23 cellular contexts compared by ENCODE assay signal in the genomic region with DNA sequence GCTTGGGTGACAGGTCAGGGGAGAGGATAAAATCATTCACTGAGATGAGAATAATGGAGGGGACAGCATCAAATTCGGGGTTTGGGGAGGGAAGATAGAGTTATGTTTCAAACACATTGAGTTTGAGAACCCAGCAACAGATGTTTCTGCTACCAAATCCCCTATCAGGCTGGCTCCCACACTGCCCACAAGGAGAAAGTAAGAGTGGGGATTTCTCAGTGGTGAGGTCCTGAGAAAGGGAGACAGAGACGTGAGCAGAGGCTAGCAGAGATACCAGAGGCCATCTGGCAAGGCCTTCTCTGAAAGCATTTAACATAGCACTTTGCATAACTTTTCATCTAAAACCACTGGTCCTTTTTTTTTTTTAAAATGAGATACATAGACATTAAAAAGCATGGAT. TPM values are rescaled to one million over a fixed set of nuclear protein-coding genes. Genes with fewer than 3 reads are reported as not detected.
A peak's percentile ranks its signal among the peaks of the same experiment; 100 is the strongest.
DNase-seq lines count a peak whose midpoint lies in the region; ATAC-seq, FAIRE-seq and TF ChIP-seq lines count a peak whose summit lies in the region.
"Had no signal": no experiment of that assay in that cellular context is flagged by ENCODE, and none has a peak within 500 bp of the region (broad histone marks: within the 10 kb centered on the region; RNA-seq: fewer than 3 reads in every experiment).

No MANE protein-coding gene starts in this region.

- no peak for FAIRE-seq in GM12878 (lab: Jason Lieb, UNC)
- FAIRE-seq: GM19239, HepG2 had no signal

- intact Hi-C loops in GM12878 (cut with micrococcal nuclease; ENCODE audit: unreplicated experiment), result no loop called here
- intact Hi-C loops in transverse colon (cut with DNase I; ENCODE audit: low total_unique reads), result no loop called here
- intact Hi-C loops in PC-3 (cut with micrococcal nuclease), result no loop called here

- H4K20me1 ChIP-seq in Loucy (ENCODE audit: insufficient read depth, low read length, poor library complexity, severe bottlenecking) (no peaks in the 10 kb centered on the region), GM12878 (ENCODE audit: control insufficient read depth, insufficient read depth) (no peaks in the 10 kb centered on the region), PC-3 (ENCODE audit: low read length) (no peaks in the 10 kb centered on the region)

- H2AFZ ChIP-seq in Loucy (ENCODE audit: low read length) (peak overlapping the region; percentile 74), GM12878 (ENCODE audit: control insufficient read depth, low read depth, low read length) (no peak overlapping the region), PC-3 (ENCODE audit: low read length) (no peak overlapping the region)
- H2AFZ ChIP-seq: PC-9 had no signal

- POLR2A ChIA-PET in GM12878 (lab: Charles Lee), result interaction anchor here (1.4 kb wide), 1 partner anchor 17 kb away, joined by 3 read pairs; no protein-coding TSS in a partner anchor
- POLR2A ChIA-PET in PC-3 (lab: Charles Lee; ENCODE audit: unreplicated experiment), result no interaction called here

- ATAC-seq in GM12878 (peak; percentile 43; the same call in 2 of the 3 replicates), PC-3 (no peak), HG02884 (IDR thresholded peaks at IDR 0.05; ENCODE audit: unreplicated experiment) (no peak)
- ATAC-seq: HepG2 had no signal

- H3K27me3 ChIP-seq in Loucy (ENCODE audit: insufficient read depth, low read length, poor library complexity, severe bottlenecking), result no peaks in the 10 kb centered on the region
- no peaks in the 10 kb centered on the region for H3K27me3 ChIP-seq in GM12878 (replicated peaks in 1 of 2; ENCODE audit: control insufficient read depth in 2 of 2, insufficient read depth in 2 of 2, low read length in 1 of 2)
- H3K27me3 ChIP-seq in transverse colon, result no peaks in the 10 kb centered on the region
- H3K27me3 ChIP-seq in PC-3 (ENCODE audit: low read length), result no peaks in the 10 kb centered on the region
- H3K27me3 ChIP-seq in effector memory CD4-positive, alpha-beta T cell (replicated peaks; ENCODE audit: control insufficient read depth, insufficient read depth, low read length, poor library complexity, severe bottlenecking), result no peaks in the 10 kb centered on the region
- H3K27me3 ChIP-seq: BE2C had no signal

- H3K4me2 ChIP-seq in Loucy (ENCODE audit: low read depth, low read length, poor library complexity, severe bottlenecking) (no peak overlapping the region), GM12878 (ENCODE audit: control insufficient read depth, insufficient read depth) (no peak overlapping the region), PC-3 (ENCODE audit: low read length) (no peak overlapping the region)
- H3K4me2 ChIP-seq: PC-9 had no signal

- TF ChIP-seq CTCF in Loucy (conservative IDR thresholded peaks at IDR 0.05; ENCODE audit: low read length), result no peak
- no peak for TF ChIP-seq CTCF in GM12878 (IDR thresholded peaks at IDR 0.05 in 2 of 3, conservative IDR thresholded peaks at IDR 0.05 in 1 of 3; ENCODE audit: control insufficient read depth in 2 of 3, extremely low read depth in 1 of 3, insufficient read depth in 1 of 3, low read depth in 3 of 3, low read length in 3 of 3)
- TF ChIP-seq CTCF in transverse colon (IDR thresholded peaks at IDR 0.05), result no peak
- no peak for TF ChIP-seq CTCF in PC-3 (conservative IDR thresholded peaks at IDR 0.05; ENCODE audit: low read depth, low read length)

- no peak overlapping the region for H3K27ac ChIP-seq in GM12878 (ENCODE audit: control insufficient read depth, insufficient read depth)
- H3K27ac ChIP-seq in transverse colon, result no peak overlapping the region
- H3K27ac ChIP-seq in PC-3 (ENCODE audit: low read length), result no peak overlapping the region
- no peak overlapping the region for H3K27ac ChIP-seq in effector memory CD4-positive, alpha-beta T cell (ENCODE audit: insufficient read depth, low read length, poor library complexity, severe bottlenecking)
- H3K27ac ChIP-seq: PC-9 had no signal

- H3K9ac ChIP-seq in Loucy (ENCODE audit: low read depth, low read length, poor library complexity, severe bottlenecking), result no peak overlapping the region
- no peak overlapping the region for H3K9ac ChIP-seq in GM12878 (ENCODE audit: control insufficient read depth, insufficient read depth, low read length)
- no peak overlapping the region for H3K9ac ChIP-seq in PC-3 (ENCODE audit: low read length)

- BruUV-seq in GM12878 (replicated peaks; lab: Mats Ljungman, UMichigan) (no TSS peak), PC-3 (replicated peaks; lab: Mats Ljungman, UMichigan) (no TSS peak)

- H3K79me2 ChIP-seq in Loucy (ENCODE audit: insufficient read depth, low read length) (no peaks in the 10 kb centered on the region), GM12878 (ENCODE audit: control insufficient read depth, insufficient read depth, low read length) (no peaks in the 10 kb centered on the region), PC-3 (ENCODE audit: low read length) (no peaks in the 10 kb centered on the region)

- H3F3A ChIP-seq in Loucy (ENCODE audit: low read depth), result 0 out of 2 replicates have a peak, but pooled peaks cover 2% of the 10 kb centered on the region
- H3F3A ChIP-seq in PC-3 (ENCODE audit: low read length, unreplicated experiment), result no peaks in the 10 kb centered on the region

- RAD21 ChIA-PET in GM12878 (lab: Charles Lee; ENCODE audit: unreplicated experiment), result no interaction called here

- H3K4me1 ChIP-seq in Loucy (ENCODE audit: insufficient read depth, low read length, poor library complexity, severe bottlenecking) (peaks cover 23% of the 10 kb centered on the region), GM12878 (ENCODE audit: control insufficient read depth, insufficient read depth, low read length) (0 out of 2 replicates have a peak, but pooled peaks cover 4% of the 10 kb centered on the region), transverse colon (no peaks in the 10 kb centered on the region), PC-3 (ENCODE audit: insufficient read depth, low read length) (no peaks in the 10 kb centered on the region)
- no peaks in the 10 kb centered on the region for H3K4me1 ChIP-seq in effector memory CD4-positive, alpha-beta T cell (ENCODE audit: control insufficient read depth, insufficient read depth, low read length, poor library complexity, severe bottlenecking)
- H3K4me1 ChIP-seq: HAP-1 had no signal

- H3K9me3 ChIP-seq in Loucy (ENCODE audit: insufficient read depth, low read depth, low read length) (no peaks in the 10 kb centered on the region), GM12878 (replicated peaks; ENCODE audit: control insufficient read depth, insufficient read depth, low read length) (no peaks in the 10 kb centered on the region), transverse colon (no peaks in the 10 kb centered on the region), PC-3 (ENCODE audit: low read length) (no peaks in the 10 kb centered on the region)
- H3K9me3 ChIP-seq in effector memory CD4-positive, alpha-beta T cell (ENCODE audit: control insufficient read depth, low read length), result no peaks in the 10 kb centered on the region
- H3K9me3 ChIP-seq: BE2C, HAP-1 had no signal

- H3K9me2 ChIP-seq in Loucy (replicated peaks; ENCODE audit: low read depth, low read length) (no peaks in the 10 kb centered on the region), PC-3 (replicated peaks; ENCODE audit: low read length) (no peaks in the 10 kb centered on the region)

- H3K4me3 ChIP-seq in Loucy (ENCODE audit: low read length, poor library complexity, severe bottlenecking) (no peak overlapping the region), GM12878 (no peak overlapping the region), transverse colon (no peak overlapping the region), PC-3 (ENCODE audit: low read length) (no peak overlapping the region)
- no peak overlapping the region for H3K4me3 ChIP-seq in effector memory CD4-positive, alpha-beta T cell (ENCODE audit: insufficient read depth, low read depth, low read length, poor library complexity, severe bottlenecking)
- H3K4me3 ChIP-seq: HAP-1, PC-9 had no signal

- CTCF ChIA-PET in GM12878 (lab: Yijun Ruan, JAX), result interaction anchor here (1.6 kb wide), 1 partner anchor 10 kb away, joined by 3 read pairs; no protein-coding TSS in a partner anchor
- CTCF ChIA-PET in PC-3 (lab: Charles Lee), result no interaction called here

- no peak for TF ChIP-seq POLR2A in GM12878 (IDR thresholded peaks at IDR 0.05; ENCODE audit: low read depth, low read length)
- TF ChIP-seq POLR2A in transverse colon (IDR thresholded peaks at IDR 0.05), result no peak

- 0% methylated on average over 2 of the region's 2 CpGs for WGBS in GM12878 (ENCODE audit: insufficient coverage, insufficient replicate concordance, low lambda C conversion rate, missing lambda C conversion rate)
- WGBS in transverse colon (ENCODE audit: low coverage in 1 of 2), 2 donors, result 58 to 75% methylated on average over 2 of the region's 2 CpGs

- H3K36me3 ChIP-seq in Loucy (ENCODE audit: insufficient read depth, low read length), result no peaks in the 10 kb centered on the region
- H3K36me3 ChIP-seq in GM12878 (ENCODE audit: control insufficient read depth in 2 of 2, insufficient read depth in 2 of 2, low read length in 1 of 2), result no peaks in the 10 kb centered on the region
- H3K36me3 ChIP-seq in transverse colon, result no peaks in the 10 kb centered on the region
- H3K36me3 ChIP-seq in PC-3 (ENCODE audit: low read depth, low read length), result no peaks in the 10 kb centered on the region
- H3K36me3 ChIP-seq in effector memory CD4-positive, alpha-beta T cell (ENCODE audit: control insufficient read depth, insufficient read depth, low read length), result no peaks in the 10 kb centered on the region
- H3K36me3 ChIP-seq: BE2C, HAP-1 had no signal

- TF ChIP-seq RAD21 in GM12878 (IDR thresholded peaks at IDR 0.05; ENCODE audit: insufficient read depth, low read depth, low read length), result no peak

- TF ChIP-seq EP300 in GM12878 (IDR thresholded peaks at IDR 0.05; ENCODE audit: borderline replicate concordance in 1 of 2, control insufficient read depth in 1 of 2, low read depth in 2 of 2, low read length in 2 of 2) (no peak), transverse colon (IDR thresholded peaks at IDR 0.05; ENCODE audit: low read depth) (no peak)

- in situ Hi-C loops in GM12878 (cut with MboI) (no loop called here), transverse colon (cut with MboI; ENCODE audit: low pct_ligation_motif_present in 1 of 4, low pct_unique_long_range_greater_than_20kb in 1 of 4, low sequenced_read_pairs in 3 of 4) (no loop called here)

- SMC1A ChIA-PET in GM12878 (lab: Charles Lee; ENCODE audit: uncharacterized antibody, unreplicated experiment), result interaction anchor here (0.7 to 1.4 kb wide), 2 partner anchors 10 to 309 kb away, joined by 3 read pairs; no protein-coding TSS in a partner anchor

- DNase-seq in NCI-H524 (lab: John Stamatoyannopoulos, UW) (peak; percentile 0 to 58), NCI-H524 treated with DMSO at 0.1 percent for 48 hours (lab: John Stamatoyannopoulos, UW) (no peak), GM12878 (ENCODE audit: low read depth, low spot score) (no peak), transverse colon (peak; percentile 24), PC-3 (no peak)
- DNase-seq in effector memory CD4-positive, alpha-beta T cell, result no peak
- DNase-seq: 8988T; BE2C; CD4-positive, alpha-beta memory T cell; DND-41; GF-D8; KG1; NCI-H1105; NCI-H1694 treated with DMSO at 0.1 percent for 48 hours; NCI-H226; NCI-H69; PC-9; SW 1271 had no signal

RNA-seq across cellular contexts. Expression of a gene that starts 7.9 kb away (rescaled TPM):
- 160 and 169 TPM in 2 replicates for total RNA-seq in GM12878 (2013; cell fraction: nucleolus; rRNA removed)
- total RNA-seq in GM12878 (2014; rRNA removed) (17.8 and 20.1 TPM in 2 replicates), GM12878 (2014; rRNA removed; fragmentation: Illumina TruSeq; extraction: Trizol) (25.2 and 26.3 TPM in 2 replicates), GM12878 (2021) (14.9 and 19.6 TPM in 2 replicates), transverse colon (10 to 100 TPM; 25.4 to 55.1 (median 33.1) TPM), PC-3 (2014; rRNA removed) (18.5 and 19.5 TPM in 2 replicates)
- polyA plus RNA-seq in GM12878 (2011; ENCODE audit: low read depth), result 5.7 TPM
- polyA plus RNA-seq in GM12878 (2011; rRNA removed) (18.1 and 26.7 TPM in 2 replicates), GM12878 (2014; fragmentation: Illumina TruSeq; extraction: Trizol) (17.0 and 22.9 TPM in 2 replicates), GM12878 (2014; fragmentation: Nextera tagmentation; extraction: Ambion mirVana) (1 to 10 TPM; 3.0 to 3.1 TPM), GM12878 (2014; rRNA removed) (12.8 and 13.1 TPM in 2 replicates), GM12878 (2016; fragmentation: Nextera tagmentation; extraction: Ambion mirVana) (10 to 100 TPM; 21.3 to 22.0 TPM)
- 9.4 and 9.6 TPM in 2 replicates for polyA plus RNA-seq in GM12878 (2011; cell fraction: cytosol; rRNA removed)
- polyA plus RNA-seq in GM12878 (2011; cell fraction: nucleus; rRNA removed), result 21.0 and 24.1 TPM in 2 replicates
- polyA plus RNA-seq in GM12878 (2012), result 10.3 and 12.5 TPM in 2 replicates
- polyA minus RNA-seq in GM12878 (2011; rRNA and poly(A)+ RNA removed), result 20.8 and 21.3 TPM in 2 replicates
- polyA minus RNA-seq in GM12878 (2011; cell fraction: cytosol; rRNA and poly(A)+ RNA removed), result 11.4 and 15.2 TPM in 2 replicates
- 58.8 and 97.6 TPM in 2 replicates for polyA minus RNA-seq in GM12878 (2011; cell fraction: nucleus; rRNA and poly(A)+ RNA removed)

Comparison
In these comparisons a context has a peak if more than half of its experiments do, and no peak if none do; other contexts are left out.
1. DNase-seq: peak in NCI-H524 (2 of 2) and transverse colon (single experiment); none in NCI-H524 treated with DMSO at 0.1 percent for 48 hours (single experiment), GM12878 (single experiment), PC-3 (single experiment) and effector memory CD4-positive, alpha-beta T cell (0 of 3).